Comparison of ENCODE assay signal across 1 cellular context in the genomic region with DNA sequence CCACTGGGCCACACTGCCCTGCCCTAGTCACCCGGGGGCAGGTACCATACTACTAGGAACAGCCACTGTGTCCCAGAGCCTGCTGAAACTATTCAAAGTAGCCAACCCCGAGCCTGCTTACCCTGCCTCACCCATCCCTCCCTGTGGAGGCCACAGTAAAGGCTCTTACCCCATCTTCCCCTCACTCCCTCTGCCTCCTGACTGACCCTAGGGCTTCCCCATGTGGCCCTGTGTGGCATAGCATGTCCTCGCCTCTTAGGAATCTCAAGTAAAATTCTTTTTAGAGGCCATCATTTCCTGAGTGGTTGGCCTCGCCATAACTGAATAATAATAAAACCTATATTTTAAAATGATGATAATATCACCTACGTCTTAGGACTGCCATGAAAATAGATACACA.
TF ChIP-seq lines count a peak whose summit lies in the region.

No MANE protein-coding gene starts in this region.

TF ChIP-seq in K562, 482 proteins besides CTCF, POLR2A, EP300 and RAD21 (continued from another document):
- no peak for TF ChIP-seq TAF9B (IDR thresholded peaks at IDR 0.05; ENCODE audit: partially characterized antibody)
- TF ChIP-seq EHMT2 (IDR thresholded peaks at IDR 0.05), result no peak
- TF ChIP-seq, protein P1, sequence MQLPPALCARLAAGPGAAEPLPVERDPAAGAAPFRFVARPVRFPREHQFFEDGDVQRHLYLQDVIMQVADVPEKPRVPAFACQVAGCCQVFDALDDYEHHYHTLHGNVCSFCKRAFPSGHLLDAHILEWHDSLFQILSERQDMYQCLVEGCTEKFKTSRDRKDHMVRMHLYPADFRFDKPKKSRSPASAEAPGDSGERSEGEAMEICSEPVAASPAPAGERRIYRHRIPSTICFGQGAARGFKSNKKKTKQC (CRISPR knock-in tag; IDR thresholded peaks at IDR 0.05), result no peak
- no peak for TF ChIP-seq ZNF282 (CRISPR knock-in tag; IDR thresholded peaks at IDR 0.05)
- TF ChIP-seq STAT5B (CRISPR knock-in tag; IDR thresholded peaks at IDR 0.05), result no peak
- TF ChIP-seq HDAC3 (IDR thresholded peaks at IDR 0.05; ENCODE audit: borderline replicate concordance, partially characterized antibody), result no peak
- TF ChIP-seq CBFA2T2 (conservative IDR thresholded peaks at IDR 0.05), result no peak
- no peak for TF ChIP-seq CBX8 (IDR thresholded peaks at IDR 0.05; ENCODE audit: borderline replicate concordance, extremely low read depth, low read depth, low read length, poor library complexity, severe bottlenecking)
- TF ChIP-seq RCOR1 (IDR thresholded peaks at IDR 0.05; ENCODE audit: borderline replicate concordance in 1 of 2, low read depth in 2 of 2, low read length in 2 of 2), result no peak
- TF ChIP-seq, protein P2, sequence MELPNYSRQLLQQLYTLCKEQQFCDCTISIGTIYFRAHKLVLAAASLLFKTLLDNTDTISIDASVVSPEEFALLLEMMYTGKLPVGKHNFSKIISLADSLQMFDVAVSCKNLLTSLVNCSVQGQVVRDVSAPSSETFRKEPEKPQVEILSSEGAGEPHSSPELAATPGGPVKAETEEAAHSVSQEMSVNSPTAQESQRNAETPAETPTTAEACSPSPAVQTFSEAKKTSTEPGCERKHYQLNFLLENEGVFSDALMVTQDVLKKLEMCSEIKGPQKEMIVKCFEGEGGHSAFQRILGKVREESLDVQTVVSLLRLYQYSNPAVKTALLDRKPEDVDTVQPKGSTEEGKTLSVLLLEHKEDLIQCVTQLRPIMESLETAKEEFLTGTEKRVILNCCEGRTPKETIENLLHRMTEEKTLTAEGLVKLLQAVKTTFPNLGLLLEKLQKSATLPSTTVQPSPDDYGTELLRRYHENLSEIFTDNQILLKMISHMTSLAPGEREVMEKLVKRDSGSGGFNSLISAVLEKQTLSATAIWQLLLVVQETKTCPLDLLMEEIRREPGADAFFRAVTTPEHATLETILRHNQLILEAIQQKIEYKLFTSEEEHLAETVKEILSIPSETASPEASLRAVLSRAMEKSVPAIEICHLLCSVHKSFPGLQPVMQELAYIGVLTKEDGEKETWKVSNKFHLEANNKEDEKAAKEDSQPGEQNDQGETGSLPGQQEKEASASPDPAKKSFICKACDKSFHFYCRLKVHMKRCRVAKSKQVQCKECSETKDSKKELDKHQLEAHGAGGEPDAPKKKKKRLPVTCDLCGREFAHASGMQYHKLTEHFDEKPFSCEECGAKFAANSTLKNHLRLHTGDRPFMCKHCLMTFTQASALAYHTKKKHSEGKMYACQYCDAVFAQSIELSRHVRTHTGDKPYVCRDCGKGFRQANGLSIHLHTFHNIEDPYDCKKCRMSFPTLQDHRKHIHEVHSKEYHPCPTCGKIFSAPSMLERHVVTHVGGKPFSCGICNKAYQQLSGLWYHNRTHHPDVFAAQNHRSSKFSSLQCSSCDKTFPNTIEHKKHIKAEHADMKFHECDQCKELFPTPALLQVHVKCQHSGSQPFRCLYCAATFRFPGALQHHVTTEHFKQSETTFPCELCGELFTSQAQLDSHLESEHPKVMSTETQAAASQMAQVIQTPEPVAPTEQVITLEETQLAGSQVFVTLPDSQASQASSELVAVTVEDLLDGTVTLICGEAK (IDR thresholded peaks at IDR 0.05), result no peak
- TF ChIP-seq, protein P2 (CRISPR knock-in tag; IDR thresholded peaks at IDR 0.05), result no peak
- no peak for TF ChIP-seq TBL1XR1 (IDR thresholded peaks at IDR 0.05; ENCODE audit: low read length in 2 of 2)
- no peak for TF ChIP-seq ASH1L (IDR thresholded peaks at IDR 0.05; ENCODE audit: borderline replicate concordance, low read depth, partially characterized antibody)
- TF ChIP-seq SRSF1 (IDR thresholded peaks at IDR 0.05; ENCODE audit: low read depth, low read length), result no peak
- TF ChIP-seq, protein P3, sequence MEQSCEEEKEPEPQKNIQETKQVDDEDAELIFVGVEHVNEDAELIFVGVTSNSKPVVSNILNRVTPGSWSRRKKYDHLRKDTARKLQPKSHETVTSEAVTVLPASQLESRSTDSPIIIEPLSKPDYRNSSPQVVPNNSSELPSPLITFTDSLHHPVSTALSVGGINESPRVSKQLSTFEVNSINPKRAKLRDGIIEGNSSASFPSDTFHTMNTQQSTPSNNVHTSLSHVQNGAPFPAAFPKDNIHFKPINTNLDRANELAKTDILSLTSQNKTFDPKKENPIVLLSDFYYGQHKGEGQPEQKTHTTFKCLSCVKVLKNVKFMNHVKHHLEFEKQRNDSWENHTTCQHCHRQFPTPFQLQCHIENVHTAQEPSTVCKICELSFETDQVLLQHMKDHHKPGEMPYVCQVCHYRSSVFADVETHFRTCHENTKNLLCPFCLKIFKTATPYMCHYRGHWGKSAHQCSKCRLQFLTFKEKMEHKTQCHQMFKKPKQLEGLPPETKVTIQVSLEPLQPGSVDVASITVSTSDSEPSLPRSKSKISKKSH (CRISPR knock-in tag; IDR thresholded peaks at IDR 0.05), result no peak
- no peak for TF ChIP-seq ZNF24 (IDR thresholded peaks at IDR 0.05)
- no peak for TF ChIP-seq RHOXF2B (CRISPR knock-in tag; conservative IDR thresholded peaks at IDR 0.05)
TF ChIP-seq in K562: peak in this region for 0.
